In genomic region chr18:24214144-24214543, GRCh38 we compare ENCODE assay signal across 20 cellular contexts.
A peak's percentile ranks its signal among the peaks of the same experiment; 100 is the strongest.
DNase-seq lines count a peak whose midpoint lies in the region; ATAC-seq and TF ChIP-seq lines count a peak whose summit lies in the region.
"Had no signal": no experiment of that assay in that cellular context is flagged by ENCODE, and none has a peak within 500 bp of the region (broad histone marks: within the 10 kb centered on the region; RNA-seq: fewer than 3 reads in every experiment).

No MANE protein-coding gene starts in this region.

- H3K27ac ChIP-seq in A673 (ENCODE audit: low read depth, low read length, poor library complexity, severe bottlenecking) (peak overlapping the region; percentile 39), hepatocyte (no peak overlapping the region), rectal smooth muscle tissue (ENCODE audit: low read depth, low read length) (peak overlapping the region; percentile 43)
- H3K27ac ChIP-seq: cardiac muscle cell, pancreas, SJSA1 had no signal

- H3K9me3 ChIP-seq in A673 (ENCODE audit: low read depth, low read length, poor library complexity, severe bottlenecking) = no peaks in the 10 kb centered on the region
- no peaks in the 10 kb centered on the region for H3K9me3 ChIP-seq in hepatocyte (ENCODE audit: low read depth)
- H3K9me3 ChIP-seq: pancreas, SJSA1 had no signal

- H3K4me3 ChIP-seq in A673 (ENCODE audit: low read depth, low read length, poor library complexity, severe bottlenecking) = no peak overlapping the region
- H3K4me3 ChIP-seq in hepatocyte = no peak overlapping the region
- H3K4me3 ChIP-seq in rectal smooth muscle tissue (ENCODE audit: low read length) = no peak overlapping the region
- H3K4me3 ChIP-seq: cardiac muscle cell, pancreas, SJSA1 had no signal

- H3K27me3 ChIP-seq in A673 (replicated peaks; ENCODE audit: insufficient read depth, low read depth, low read length, poor library complexity) (no peaks in the 10 kb centered on the region), hepatocyte (no peaks in the 10 kb centered on the region), rectal smooth muscle tissue (ENCODE audit: control insufficient read depth, insufficient read depth, low read length) (no peaks in the 10 kb centered on the region)
- H3K27me3 ChIP-seq: cardiac muscle cell, pancreas, SJSA1 had no signal

- no peak for ATAC-seq in HG03571 (IDR thresholded peaks at IDR 0.05; ENCODE audit: unreplicated experiment)
- ATAC-seq: activated CD4-positive, CD25-positive, alpha-beta regulatory T cell treated with anti-CD3 and anti-CD28 coated beads, Interleukin-2, amount 50 U/mL, for 24 hours; activated naive CD8-positive, alpha-beta T cell treated with anti-CD3 and anti-CD28 coated beads, Interleukin-2, amount 50 U/mL, for 24 hours; activated T-helper 17 cell treated with anti-CD3 and anti-CD28 coated beads, Interleukin-2, amount 50 U/mL, for 72 hours; CD8-positive, alpha-beta T cell; effector memory CD8-positive, alpha-beta T cell; stimulated activated effector memory CD8-positive, alpha-beta T cell treated with anti-CD3 and anti-CD28 coated beads, Interleukin-12 subunit alpha, Interleukin-12 subunit beta, amount 100 ng/mL, for 72 hours had no signal

- no TSS peak for BruUV-seq in A673 (replicated peaks; lab: Mats Ljungman, UMichigan)

- POLR2A ChIA-PET in A673 (lab: Charles Lee; ENCODE audit: low non-redundant PET) = interaction anchor here (0.6 kb wide), 1 partner anchor 72 kb away, joined by 3 read pairs; no protein-coding TSS in a partner anchor

- peak overlapping the region; percentile 38 for H3K4me2 ChIP-seq in hepatocyte

- H3K4me1 ChIP-seq in A673 (ENCODE audit: insufficient read depth, low read length, poor library complexity, severe bottlenecking) = peaks cover 14% of the 10 kb centered on the region
- H3K4me1 ChIP-seq in hepatocyte (ENCODE audit: insufficient read depth) = peaks cover 24% of the 10 kb centered on the region
- peaks cover 12% of the 10 kb centered on the region for H3K4me1 ChIP-seq in rectal smooth muscle tissue (ENCODE audit: control insufficient read depth, insufficient read depth, low read length)

- DNase-seq in A673 (ENCODE audit: low spot score) = peak; percentile 70
- peak; percentile 34 for DNase-seq in NCI-H69 (lab: John Stamatoyannopoulos, UW)
- DNase-seq in hepatocyte (ENCODE audit: low spot score) = no peak
- no peak for DNase-seq in H4 (ENCODE audit: low spot score)
- DNase-seq in middle frontal gyrus (ENCODE audit: extremely low spot score, low spot score) = no peak
- DNase-seq in effector CD8-positive, alpha-beta T cell (lab: John Stamatoyannopoulos, UW) = no peak
- DNase-seq: activated naive CD8-positive, alpha-beta T cell treated with anti-CD3 and anti-CD28 coated beads, Interleukin-2, amount 50 U/mL, for 24 hours; CD8-positive, alpha-beta T cell; DND-41; effector memory CD8-positive, alpha-beta T cell; HFFc6; NCI-H446 treated with DMSO at 0.1 percent for 48 hours; pancreas had no signal

- no peaks in the 10 kb centered on the region for H3K36me3 ChIP-seq in A673 (ENCODE audit: insufficient read depth, low read length, poor library complexity, severe bottlenecking)
- no peaks in the 10 kb centered on the region for H3K36me3 ChIP-seq in hepatocyte (replicated peaks; ENCODE audit: insufficient read depth, low read depth)
- no peaks in the 10 kb centered on the region for H3K36me3 ChIP-seq in rectal smooth muscle tissue (ENCODE audit: control insufficient read depth, insufficient read depth, low read length)
- H3K36me3 ChIP-seq: cardiac muscle cell, pancreas, SJSA1 had no signal

- CTCF ChIA-PET in A673 (lab: Charles Lee) = no interaction called here

- TF ChIP-seq CTCF in A673 (conservative IDR thresholded peaks at IDR 0.05; ENCODE audit: low read depth, low read length) = no peak
- no peak for TF ChIP-seq CTCF in hepatocyte (IDR thresholded peaks at IDR 0.05; ENCODE audit: poor library complexity)

- H2AFZ ChIP-seq in hepatocyte = no peak overlapping the region

- H4K20me1 ChIP-seq in hepatocyte (ENCODE audit: insufficient read depth, poor library complexity, severe bottlenecking) = no peaks in the 10 kb centered on the region

- WGBS in hepatocyte (ENCODE audit: low lambda C conversion rate, missing lambda C conversion rate) = 71% methylated on average over 6 of the region's 6 CpGs

- intact Hi-C loops in A673 (cut with micrococcal nuclease; ENCODE audit: unreplicated experiment) = no loop called here

- H3K9me2 ChIP-seq in hepatocyte (replicated peaks; ENCODE audit: insufficient read depth) = no peaks in the 10 kb centered on the region

- H3K9ac ChIP-seq in rectal smooth muscle tissue (ENCODE audit: low read length) = no peak overlapping the region

- H3K79me2 ChIP-seq in hepatocyte = no peaks in the 10 kb centered on the region

Comparison
In these comparisons a context has a peak if more than half of its experiments do, and no peak if none do; other contexts are left out.
1. DNase-seq: peak in A673 (single experiment) and NCI-H69 (single experiment); none in hepatocyte (single experiment), H4 (single experiment), middle frontal gyrus (single experiment) and effector CD8-positive, alpha-beta T cell (single experiment).